Comparison of ENCODE assay signal across 1 cellular context in the genomic region with DNA sequence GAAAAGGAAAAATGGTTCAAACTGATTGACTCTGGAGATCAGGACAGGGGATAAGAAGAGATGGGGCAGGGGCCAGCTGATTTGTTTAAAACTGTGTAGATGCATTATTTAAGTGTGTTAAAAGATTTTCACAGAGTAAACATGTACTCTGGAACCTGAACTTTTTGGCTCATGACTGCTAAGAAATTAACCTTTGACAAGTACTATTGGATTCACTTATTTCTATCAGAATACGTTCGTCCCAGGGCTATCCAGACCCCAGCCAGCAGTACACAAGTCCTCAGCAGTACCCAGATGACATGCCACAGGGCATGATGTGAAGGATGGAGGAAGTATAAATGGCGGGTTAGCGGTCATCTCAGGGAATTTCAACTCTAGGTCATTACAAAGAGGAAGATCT.
TF ChIP-seq lines count a peak whose summit lies in the region.

No MANE protein-coding gene starts in this region.

TF ChIP-seq in GM23338, 12 proteins besides CTCF, POLR2A, EP300 and RAD21 (continued from another document):
- TF ChIP-seq, protein P1, sequence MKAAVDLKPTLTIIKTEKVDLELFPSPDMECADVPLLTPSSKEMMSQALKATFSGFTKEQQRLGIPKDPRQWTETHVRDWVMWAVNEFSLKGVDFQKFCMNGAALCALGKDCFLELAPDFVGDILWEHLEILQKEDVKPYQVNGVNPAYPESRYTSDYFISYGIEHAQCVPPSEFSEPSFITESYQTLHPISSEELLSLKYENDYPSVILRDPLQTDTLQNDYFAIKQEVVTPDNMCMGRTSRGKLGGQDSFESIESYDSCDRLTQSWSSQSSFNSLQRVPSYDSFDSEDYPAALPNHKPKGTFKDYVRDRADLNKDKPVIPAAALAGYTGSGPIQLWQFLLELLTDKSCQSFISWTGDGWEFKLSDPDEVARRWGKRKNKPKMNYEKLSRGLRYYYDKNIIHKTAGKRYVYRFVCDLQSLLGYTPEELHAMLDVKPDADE (IDR thresholded peaks at IDR 0.05): no peak
- no peak for TF ChIP-seq CREB1 (CRISPR knock-in tag; IDR thresholded peaks at IDR 0.05; ENCODE audit: low read depth)
- TF ChIP-seq, protein P2, sequence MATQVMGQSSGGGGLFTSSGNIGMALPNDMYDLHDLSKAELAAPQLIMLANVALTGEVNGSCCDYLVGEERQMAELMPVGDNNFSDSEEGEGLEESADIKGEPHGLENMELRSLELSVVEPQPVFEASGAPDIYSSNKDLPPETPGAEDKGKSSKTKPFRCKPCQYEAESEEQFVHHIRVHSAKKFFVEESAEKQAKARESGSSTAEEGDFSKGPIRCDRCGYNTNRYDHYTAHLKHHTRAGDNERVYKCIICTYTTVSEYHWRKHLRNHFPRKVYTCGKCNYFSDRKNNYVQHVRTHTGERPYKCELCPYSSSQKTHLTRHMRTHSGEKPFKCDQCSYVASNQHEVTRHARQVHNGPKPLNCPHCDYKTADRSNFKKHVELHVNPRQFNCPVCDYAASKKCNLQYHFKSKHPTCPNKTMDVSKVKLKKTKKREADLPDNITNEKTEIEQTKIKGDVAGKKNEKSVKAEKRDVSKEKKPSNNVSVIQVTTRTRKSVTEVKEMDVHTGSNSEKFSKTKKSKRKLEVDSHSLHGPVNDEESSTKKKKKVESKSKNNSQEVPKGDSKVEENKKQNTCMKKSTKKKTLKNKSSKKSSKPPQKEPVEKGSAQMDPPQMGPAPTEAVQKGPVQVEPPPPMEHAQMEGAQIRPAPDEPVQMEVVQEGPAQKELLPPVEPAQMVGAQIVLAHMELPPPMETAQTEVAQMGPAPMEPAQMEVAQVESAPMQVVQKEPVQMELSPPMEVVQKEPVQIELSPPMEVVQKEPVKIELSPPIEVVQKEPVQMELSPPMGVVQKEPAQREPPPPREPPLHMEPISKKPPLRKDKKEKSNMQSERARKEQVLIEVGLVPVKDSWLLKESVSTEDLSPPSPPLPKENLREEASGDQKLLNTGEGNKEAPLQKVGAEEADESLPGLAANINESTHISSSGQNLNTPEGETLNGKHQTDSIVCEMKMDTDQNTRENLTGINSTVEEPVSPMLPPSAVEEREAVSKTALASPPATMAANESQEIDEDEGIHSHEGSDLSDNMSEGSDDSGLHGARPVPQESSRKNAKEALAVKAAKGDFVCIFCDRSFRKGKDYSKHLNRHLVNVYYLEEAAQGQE (IDR thresholded peaks at IDR 0.05; ENCODE audit: unreplicated experiment): no peak
- TF ChIP-seq ZNF331 (CRISPR knock-in tag; IDR thresholded peaks at IDR 0.05; ENCODE audit: low read depth): no peak
- no peak for TF ChIP-seq EZH2 (IDR thresholded peaks at IDR 0.05; ENCODE audit: low read depth, unreplicated experiment)
- TF ChIP-seq NANOG (IDR thresholded peaks at IDR 0.05; ENCODE audit: borderline replicate concordance): no peak
- TF ChIP-seq, protein P3, sequence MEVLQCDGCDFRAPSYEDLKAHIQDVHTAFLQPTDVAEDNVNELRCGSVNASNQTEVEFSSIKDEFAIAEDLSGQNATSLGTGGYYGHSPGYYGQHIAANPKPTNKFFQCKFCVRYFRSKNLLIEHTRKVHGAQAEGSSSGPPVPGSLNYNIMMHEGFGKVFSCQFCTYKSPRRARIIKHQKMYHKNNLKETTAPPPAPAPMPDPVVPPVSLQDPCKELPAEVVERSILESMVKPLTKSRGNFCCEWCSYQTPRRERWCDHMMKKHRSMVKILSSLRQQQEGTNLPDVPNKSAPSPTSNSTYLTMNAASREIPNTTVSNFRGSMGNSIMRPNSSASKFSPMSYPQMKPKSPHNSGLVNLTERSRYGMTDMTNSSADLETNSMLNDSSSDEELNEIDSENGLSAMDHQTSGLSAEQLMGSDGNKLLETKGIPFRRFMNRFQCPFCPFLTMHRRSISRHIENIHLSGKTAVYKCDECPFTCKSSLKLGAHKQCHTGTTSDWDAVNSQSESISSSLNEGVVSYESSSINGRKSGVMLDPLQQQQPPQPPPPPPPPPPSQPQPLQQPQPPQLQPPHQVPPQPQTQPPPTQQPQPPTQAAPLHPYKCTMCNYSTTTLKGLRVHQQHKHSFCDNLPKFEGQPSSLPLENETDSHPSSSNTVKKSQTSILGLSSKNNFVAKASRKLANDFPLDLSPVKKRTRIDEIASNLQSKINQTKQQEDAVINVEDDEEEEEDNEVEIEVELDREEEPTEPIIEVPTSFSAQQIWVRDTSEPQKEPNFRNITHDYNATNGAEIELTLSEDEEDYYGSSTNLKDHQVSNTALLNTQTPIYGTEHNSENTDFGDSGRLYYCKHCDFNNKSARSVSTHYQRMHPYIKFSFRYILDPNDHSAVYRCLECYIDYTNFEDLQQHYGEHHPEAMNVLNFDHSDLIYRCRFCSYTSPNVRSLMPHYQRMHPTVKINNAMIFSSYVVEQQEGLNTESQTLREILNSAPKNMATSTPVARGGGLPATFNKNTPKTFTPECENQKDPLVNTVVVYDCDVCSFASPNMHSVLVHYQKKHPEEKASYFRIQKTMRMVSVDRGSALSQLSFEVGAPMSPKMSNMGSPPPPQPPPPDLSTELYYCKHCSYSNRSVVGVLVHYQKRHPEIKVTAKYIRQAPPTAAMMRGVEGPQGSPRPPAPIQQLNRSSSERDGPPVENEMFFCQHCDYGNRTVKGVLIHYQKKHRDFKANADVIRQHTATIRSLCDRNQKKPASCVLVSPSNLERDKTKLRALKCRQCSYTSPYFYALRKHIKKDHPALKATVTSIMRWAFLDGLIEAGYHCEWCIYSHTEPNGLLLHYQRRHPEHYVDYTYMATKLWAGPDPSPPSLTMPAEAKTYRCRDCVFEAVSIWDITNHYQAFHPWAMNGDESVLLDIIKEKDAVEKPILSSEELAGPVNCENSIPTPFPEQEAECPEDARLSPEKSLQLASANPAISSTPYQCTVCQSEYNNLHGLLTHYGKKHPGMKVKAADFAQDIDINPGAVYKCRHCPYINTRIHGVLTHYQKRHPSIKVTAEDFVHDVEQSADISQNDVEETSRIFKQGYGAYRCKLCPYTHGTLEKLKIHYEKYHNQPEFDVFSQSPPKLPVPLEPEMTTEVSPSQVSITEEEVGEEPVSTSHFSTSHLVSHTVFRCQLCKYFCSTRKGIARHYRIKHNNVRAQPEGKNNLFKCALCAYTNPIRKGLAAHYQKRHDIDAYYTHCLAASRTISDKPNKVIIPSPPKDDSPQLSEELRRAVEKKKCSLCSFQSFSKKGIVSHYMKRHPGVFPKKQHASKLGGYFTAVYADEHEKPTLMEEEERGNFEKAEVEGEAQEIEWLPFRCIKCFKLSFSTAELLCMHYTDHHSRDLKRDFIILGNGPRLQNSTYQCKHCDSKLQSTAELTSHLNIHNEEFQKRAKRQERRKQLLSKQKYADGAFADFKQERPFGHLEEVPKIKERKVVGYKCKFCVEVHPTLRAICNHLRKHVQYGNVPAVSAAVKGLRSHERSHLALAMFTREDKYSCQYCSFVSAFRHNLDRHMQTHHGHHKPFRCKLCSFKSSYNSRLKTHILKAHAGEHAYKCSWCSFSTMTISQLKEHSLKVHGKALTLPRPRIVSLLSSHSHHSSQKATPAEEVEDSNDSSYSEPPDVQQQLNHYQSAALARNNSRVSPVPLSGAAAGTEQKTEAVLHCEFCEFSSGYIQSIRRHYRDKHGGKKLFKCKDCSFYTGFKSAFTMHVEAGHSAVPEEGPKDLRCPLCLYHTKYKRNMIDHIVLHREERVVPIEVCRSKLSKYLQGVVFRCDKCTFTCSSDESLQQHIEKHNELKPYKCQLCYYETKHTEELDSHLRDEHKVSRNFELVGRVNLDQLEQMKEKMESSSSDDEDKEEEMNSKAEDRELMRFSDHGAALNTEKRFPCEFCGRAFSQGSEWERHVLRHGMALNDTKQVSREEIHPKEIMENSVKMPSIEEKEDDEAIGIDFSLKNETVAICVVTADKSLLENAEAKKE (CRISPR knock-in tag; IDR thresholded peaks at IDR 0.05): no peak
- no peak for TF ChIP-seq POLR2AphosphoS5 (IDR thresholded peaks at IDR 0.05; ENCODE audit: low read depth)
- no peak for TF ChIP-seq EZH2phosphoT487 (IDR thresholded peaks at IDR 0.05; ENCODE audit: unreplicated experiment)
TF ChIP-seq in GM23338: peak in this region for 0.
